ENCODE assay signal across 1 cellular context in genomic region chr1:58783090-58783992, GRCh38.
TF ChIP-seq lines count a peak whose summit lies in the region.

No MANE protein-coding gene starts in this region.

TF ChIP-seq in K562, 482 proteins besides CTCF, POLR2A, EP300 and RAD21 (continued from another document and continues in another):
- TF ChIP-seq ETS1 (conservative IDR thresholded peaks at IDR 0.05; ENCODE audit: control insufficient read depth, low read depth, low read length) (peak; percentile 80), RBM14 (IDR thresholded peaks at IDR 0.05; ENCODE audit: borderline replicate concordance, insufficient read depth, low read depth, low read length) (no peak), RBFOX2 (IDR thresholded peaks at IDR 0.05; ENCODE audit: low read depth, low read length) (peak; percentile 80; the same call in 1 of the 2 replicates), ZFX (CRISPR knock-in tag; IDR thresholded peaks at IDR 0.05) (peak; percentile 20; the same call in 1 of the 2 replicates), KDM2B (CRISPR knock-in tag; IDR thresholded peaks at IDR 0.05) (0 out of 2 replicates have a peak, but pooled peaks have one; percentile 63), SAFB2 (IDR thresholded peaks at IDR 0.05; ENCODE audit: borderline replicate concordance, low read depth, low read length, severe bottlenecking) (no peak), ZNF583 (CRISPR knock-in tag; IDR thresholded peaks at IDR 0.05) (0 out of 2 replicates have a peak, but pooled peaks have one; percentile 27), ATF4 (CRISPR knock-in tag; IDR thresholded peaks at IDR 0.05) (peak; percentile 46; the same call in 1 of the 2 replicates), RREB1 (CRISPR knock-in tag; IDR thresholded peaks at IDR 0.05) (0 out of 2 replicates have a peak, but pooled peaks have one; percentile 62), KHSRP (IDR thresholded peaks at IDR 0.05) (no peak), CGGBP1 (CRISPR knock-in tag; IDR thresholded peaks at IDR 0.05) (peak; percentile 51; the same call in 1 of the 2 replicates), ZBTB7A (IDR thresholded peaks at IDR 0.05; ENCODE audit: borderline replicate concordance, control insufficient read depth, low read depth, low read length) (peak; percentile 22; the same call in 1 of the 2 replicates), GTF2A2 (tag; IDR thresholded peaks at IDR 0.05) (0 out of 2 replicates have a peak, but pooled peaks have one; percentile 33), PHB (CRISPR knock-in tag; IDR thresholded peaks at IDR 0.05) (0 out of 2 replicates have a peak, but pooled peaks have one; percentile 40), ZNF707 (CRISPR knock-in tag; conservative IDR thresholded peaks at IDR 0.05) (peak; percentile 44; the same call in 1 of the 2 replicates), ZBTB1 (CRISPR knock-in tag; IDR thresholded peaks at IDR 0.05; ENCODE audit: borderline replicate concordance, low read depth) (peak; percentile 54), MXD1 (CRISPR knock-in tag; IDR thresholded peaks at IDR 0.05; ENCODE audit: borderline replicate concordance, poor library complexity, severe bottlenecking) (no peak), MYNN (IDR thresholded peaks at IDR 0.05) (no peak), MYNN (CRISPR knock-in tag; IDR thresholded peaks at IDR 0.05) (no peak), UBTF (IDR thresholded peaks at IDR 0.05; ENCODE audit: borderline replicate concordance in 1 of 2, low read depth in 2 of 2, low read length in 2 of 2) (peak; percentile 50 to 89; a peak in 2 of 4 replicates), PCBP1 (IDR thresholded peaks at IDR 0.05; ENCODE audit: low read depth, low read length, poor library complexity, severe bottlenecking) (peak; percentile 31), ZBTB40 (IDR thresholded peaks at IDR 0.05) (no peak), ZBTB40 (CRISPR knock-in tag; IDR thresholded peaks at IDR 0.05) (peak; percentile 27; the same call in 1 of the 2 replicates), CBX2 (IDR thresholded peaks at IDR 0.05; ENCODE audit: insufficient read depth, low read length, poor library complexity, severe bottlenecking) (no peak), ETV6 (IDR thresholded peaks at IDR 0.05; ENCODE audit: borderline replicate concordance in 1 of 2, low read depth in 2 of 2, low read length in 1 of 2) (no peak), ETV6 (CRISPR knock-in tag; IDR thresholded peaks at IDR 0.05; ENCODE audit: borderline replicate concordance) (0 out of 2 replicates have a peak, but pooled peaks have one; percentile 73), HOXB6 (CRISPR knock-in tag; IDR thresholded peaks at IDR 0.05; ENCODE audit: borderline replicate concordance) (0 out of 2 replicates have a peak, but pooled peaks have one; percentile 39), MLX (CRISPR knock-in tag; conservative IDR thresholded peaks at IDR 0.05) (0 out of 4 replicates have a peak, but pooled peaks of 1 of the 2 experiments have one; percentile 19), RBM15 (IDR thresholded peaks at IDR 0.05; ENCODE audit: insufficient read depth, low read length) (0 out of 2 replicates have a peak, but pooled peaks have one; percentile 32), ZSCAN32 (CRISPR knock-in tag; IDR thresholded peaks at IDR 0.05) (peak; percentile 18; the same call in 1 of the 2 replicates)
